ENCODE assay signal across 1 cellular context in genomic region chr21:29581393-29581792, GRCh38.
TF ChIP-seq lines count a peak whose summit lies in the region.

No MANE protein-coding gene starts in this region.

TF ChIP-seq in GM23338, 12 proteins besides CTCF, POLR2A, EP300 and RAD21 (continued from another document):
- no peak for TF ChIP-seq ZNF462 (CRISPR knock-in tag; IDR thresholded peaks at IDR 0.05)
- TF ChIP-seq JUNB (IDR thresholded peaks at IDR 0.05; ENCODE audit: unreplicated experiment): no peak
- TF ChIP-seq NANOG (IDR thresholded peaks at IDR 0.05; ENCODE audit: borderline replicate concordance): no peak
- TF ChIP-seq POLR2AphosphoS5 (IDR thresholded peaks at IDR 0.05; ENCODE audit: low read depth): no peak
- TF ChIP-seq ZNF331 (CRISPR knock-in tag; IDR thresholded peaks at IDR 0.05; ENCODE audit: low read depth): no peak
- TF ChIP-seq ZNF114 (CRISPR knock-in tag; IDR thresholded peaks at IDR 0.05): no peak
- no peak for TF ChIP-seq CREB1 (CRISPR knock-in tag; IDR thresholded peaks at IDR 0.05; ENCODE audit: low read depth)
- TF ChIP-seq, protein P1, sequence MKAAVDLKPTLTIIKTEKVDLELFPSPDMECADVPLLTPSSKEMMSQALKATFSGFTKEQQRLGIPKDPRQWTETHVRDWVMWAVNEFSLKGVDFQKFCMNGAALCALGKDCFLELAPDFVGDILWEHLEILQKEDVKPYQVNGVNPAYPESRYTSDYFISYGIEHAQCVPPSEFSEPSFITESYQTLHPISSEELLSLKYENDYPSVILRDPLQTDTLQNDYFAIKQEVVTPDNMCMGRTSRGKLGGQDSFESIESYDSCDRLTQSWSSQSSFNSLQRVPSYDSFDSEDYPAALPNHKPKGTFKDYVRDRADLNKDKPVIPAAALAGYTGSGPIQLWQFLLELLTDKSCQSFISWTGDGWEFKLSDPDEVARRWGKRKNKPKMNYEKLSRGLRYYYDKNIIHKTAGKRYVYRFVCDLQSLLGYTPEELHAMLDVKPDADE (IDR thresholded peaks at IDR 0.05): no peak
- TF ChIP-seq EZH2 (IDR thresholded peaks at IDR 0.05; ENCODE audit: low read depth, unreplicated experiment): no peak
- TF ChIP-seq EZH2phosphoT487 (IDR thresholded peaks at IDR 0.05; ENCODE audit: unreplicated experiment): no peak
- no peak for TF ChIP-seq STAT1 (IDR thresholded peaks at IDR 0.05; ENCODE audit: unreplicated experiment)
TF ChIP-seq in GM23338: peak in this region for 0.
